In the genomic region with DNA sequence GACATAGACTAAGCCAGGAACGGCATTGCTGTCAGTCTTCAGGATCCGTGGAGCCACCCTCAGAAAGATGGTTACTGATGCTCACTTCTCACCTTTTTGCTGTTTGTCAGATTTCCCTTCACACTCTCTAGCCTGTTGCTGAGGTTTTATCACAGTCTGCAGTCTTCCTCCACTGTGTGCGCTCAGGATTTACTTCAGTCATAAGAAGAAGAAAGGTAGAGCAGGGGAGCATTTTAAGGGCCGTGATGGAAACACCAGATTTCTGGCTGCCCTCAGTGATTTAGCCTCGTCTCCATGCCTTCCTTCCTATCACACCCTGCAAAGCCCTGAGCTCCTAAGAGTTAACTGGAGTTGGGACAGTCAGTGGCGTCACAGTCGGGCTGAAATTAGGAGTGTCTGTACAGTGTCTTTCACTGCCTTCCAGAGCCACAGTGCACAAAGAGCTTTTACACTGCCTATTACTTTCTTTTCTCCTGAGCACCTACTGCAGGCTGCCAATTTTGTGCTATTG, we compare ENCODE assay signal across 15 cellular contexts. TPM values are rescaled to one million over a fixed set of nuclear protein-coding genes. Genes with fewer than 3 reads are reported as not detected.
DNase-seq lines count a peak whose midpoint lies in the region; ATAC-seq and TF ChIP-seq lines count a peak whose summit lies in the region.
"Had no signal": no experiment of that assay in that cellular context is flagged by ENCODE, and none has a peak within 500 bp of the region (broad histone marks: within the 10 kb centered on the region; RNA-seq: fewer than 3 reads in every experiment).

No MANE protein-coding gene starts in this region.

- H2AFZ ChIP-seq in smooth muscle cell (ENCODE audit: low read depth), result no peak overlapping the region
- H2AFZ ChIP-seq in hepatocyte, result no peak overlapping the region

- POLR2A ChIA-PET in activated CD8-positive, alpha-beta T cell treated with anti-CD3 and anti-CD28 coated beads, Interleukin-2, amount 10 ng/mL, durations not matched to agents 7 days and 5 days (lab: Charles Lee), result interaction anchor here (1.0 to 1.7 kb wide), 5 partner anchors 9 to 36 kb away, joined by 3 to 8 read pairs (median 4); no protein-coding TSS in a partner anchor
- POLR2A ChIA-PET in RWPE1 (lab: Yijun Ruan, JAX; ENCODE audit: low non-redundant PET), result no interaction called here

- H3K4me3 Mint-ChIP-seq in activated CD8-positive, alpha-beta T cell treated with anti-CD3 and anti-CD28 coated beads, Interleukin-2, amount 10 ng/mL, durations not matched to agents 7 days and 5 days, result peak overlapping the region; percentile 30

- no peaks in the 10 kb centered on the region for H4K20me1 ChIP-seq in smooth muscle cell (ENCODE audit: low read depth)
- peaks cover 2% of the 10 kb centered on the region for H4K20me1 ChIP-seq in hepatocyte (ENCODE audit: insufficient read depth, poor library complexity, severe bottlenecking)

- 32% methylated on average over 7 of the region's 7 CpGs for WGBS in smooth muscle cell (ENCODE audit: low lambda C conversion rate)
- WGBS in hepatocyte (ENCODE audit: low lambda C conversion rate, missing lambda C conversion rate), result 64% methylated on average over 7 of the region's 7 CpGs

- TF ChIP-seq CTCF in smooth muscle cell (IDR thresholded peaks at IDR 0.05; ENCODE audit: borderline replicate concordance, insufficient read depth, poor library complexity, severe bottlenecking) (no peak), hepatocyte (IDR thresholded peaks at IDR 0.05; ENCODE audit: poor library complexity) (no peak), RWPE1 (conservative IDR thresholded peaks at IDR 0.05; ENCODE audit: low read depth) (no peak)

- no peaks in the 10 kb centered on the region for H3K27me3 Mint-ChIP-seq in activated CD8-positive, alpha-beta T cell treated with anti-CD3 and anti-CD28 coated beads, Interleukin-2, amount 10 ng/mL, durations not matched to agents 7 days and 5 days (ENCODE audit: low read depth)

- H3K27ac Mint-ChIP-seq in activated CD8-positive, alpha-beta T cell treated with anti-CD3 and anti-CD28 coated beads, Interleukin-2, amount 10 ng/mL, durations not matched to agents 7 days and 5 days, result peak overlapping the region; percentile 77

- no peaks in the 10 kb centered on the region for H3K36me3 ChIP-seq in smooth muscle cell (ENCODE audit: low read depth)
- H3K36me3 ChIP-seq in hepatocyte (replicated peaks; ENCODE audit: insufficient read depth, low read depth), result no peaks in the 10 kb centered on the region

- H3K4me2 ChIP-seq in smooth muscle cell (peak overlapping the region; percentile 77), hepatocyte (no peak overlapping the region)

- H3K9ac ChIP-seq in smooth muscle cell (ENCODE audit: low read depth), result peak overlapping the region; percentile 7

- H3K27ac ChIP-seq in smooth muscle cell (ENCODE audit: low read depth), result peak overlapping the region; percentile 58
- no peak overlapping the region for H3K27ac ChIP-seq in hepatocyte
- H3K27ac ChIP-seq in RWPE1, result no peak overlapping the region

- H3K9me3 ChIP-seq in smooth muscle cell (replicated peaks; ENCODE audit: low read depth) (no peaks in the 10 kb centered on the region), hepatocyte (ENCODE audit: low read depth) (no peaks in the 10 kb centered on the region)
- H3K9me3 ChIP-seq: sigmoid colon had no signal

- H3K4me1 ChIP-seq in smooth muscle cell (ENCODE audit: low read depth) (no peaks in the 10 kb centered on the region), hepatocyte (ENCODE audit: insufficient read depth) (no peaks in the 10 kb centered on the region)

- peaks cover 70% of the 10 kb centered on the region for H3K4me1 Mint-ChIP-seq in activated CD8-positive, alpha-beta T cell treated with anti-CD3 and anti-CD28 coated beads, Interleukin-2, amount 10 ng/mL, durations not matched to agents 7 days and 5 days (ENCODE audit: low read depth)

- H3K9me3 Mint-ChIP-seq in activated CD8-positive, alpha-beta T cell treated with anti-CD3 and anti-CD28 coated beads, Interleukin-2, amount 10 ng/mL, durations not matched to agents 7 days and 5 days (ENCODE audit: insufficient read depth), result no peaks in the 10 kb centered on the region

- peaks cover 66% of the 10 kb centered on the region for H3K36me3 Mint-ChIP-seq in activated CD8-positive, alpha-beta T cell treated with anti-CD3 and anti-CD28 coated beads, Interleukin-2, amount 10 ng/mL, durations not matched to agents 7 days and 5 days (ENCODE audit: low read depth)

- no peaks in the 10 kb centered on the region for H3K9me2 ChIP-seq in hepatocyte (replicated peaks; ENCODE audit: insufficient read depth)

- CTCF ChIA-PET in activated CD8-positive, alpha-beta T cell treated with anti-CD3 and anti-CD28 coated beads, Interleukin-2, amount 10 ng/mL, durations not matched to agents 7 days and 5 days (lab: Charles Lee), result interaction anchor here (0.9 to 3.7 kb wide), 14 partner anchors 9 to 191 kb away, joined by 3 to 22 read pairs (median 5); a partner anchor contains a TSS
- CTCF ChIA-PET in RWPE1 (lab: Yijun Ruan, JAX), result no interaction called here

- DNase-seq in activated CD8-positive, alpha-beta T cell treated with anti-CD3 and anti-CD28 coated beads, Interleukin-2, amount 10 ng/mL, durations not matched to agents 7 days and 5 days, result peak; percentile 23
- no peak for DNase-seq in Right ventricle myocardium superior
- DNase-seq in smooth muscle cell (lab: John Stamatoyannopoulos, UW; ENCODE audit: unreplicated experiment), result no peak
- DNase-seq in NCI-H526 (lab: John Stamatoyannopoulos, UW), result no peak
- DNase-seq in hepatocyte (ENCODE audit: low spot score), result no peak
- no peak for DNase-seq in RWPE1 (ENCODE audit: low spot score)
- DNase-seq in AG08395 (ENCODE audit: low spot score), result no peak
- DNase-seq: effector CD8-positive, alpha-beta T cell; foreskin melanocyte; KG1; NCI-H1417; sigmoid colon had no signal

- H3K4me3 ChIP-seq in smooth muscle cell, result no peak overlapping the region
- H3K4me3 ChIP-seq in hepatocyte, result no peak overlapping the region
- H3K4me3 ChIP-seq: sigmoid colon had no signal

- ATAC-seq in HG03442 (IDR thresholded peaks at IDR 0.05; ENCODE audit: unreplicated experiment), result peak; percentile 1
- peak; percentile 42 for ATAC-seq in activated CD8-positive, alpha-beta T cell treated with anti-CD3 and anti-CD28 coated beads, Interleukin-2, amount 10 ng/mL, durations not matched to agents 7 days and 5 days
- ATAC-seq in Right ventricle myocardium superior (ENCODE audit: poor library complexity), result peak; percentile 94
- ATAC-seq: Panc1 had no signal

- H3F3A ChIP-seq in smooth muscle cell (ENCODE audit: low read depth), result no peaks in the 10 kb centered on the region

- H3K27me3 ChIP-seq in smooth muscle cell (ENCODE audit: low read depth) (no peaks in the 10 kb centered on the region), hepatocyte (no peaks in the 10 kb centered on the region)
- H3K27me3 ChIP-seq: sigmoid colon had no signal

- peaks cover 8% of the 10 kb centered on the region for H3K79me2 ChIP-seq in smooth muscle cell (ENCODE audit: low read depth)
- no peaks in the 10 kb centered on the region for H3K79me2 ChIP-seq in hepatocyte

- intact Hi-C loops in Right ventricle myocardium superior (cut with DNase I), result no loop called here

RNA-seq across cellular contexts. Expression of a gene that starts 60.0 kb away (rescaled TPM):
- 1 to 10 TPM; 5.0 to 5.2 TPM for total RNA-seq in activated CD8-positive, alpha-beta T cell treated with anti-CD3 and anti-CD28 coated beads, Interleukin-2, amount 10 ng/mL, durations not matched to agents 7 days and 5 days
- total RNA-seq in Right ventricle myocardium superior, result 1.6 TPM
- total RNA-seq in smooth muscle cell, result 33.0 and 46.4 TPM in 2 replicates
- 26.8 and 32.4 TPM in 2 replicates for polyA plus RNA-seq in smooth muscle cell
- total RNA-seq in hepatocyte, result 5.2 and 5.3 TPM in 2 replicates
- 1.4 and 3.0 TPM in 2 replicates for polyA plus RNA-seq in hepatocyte
- polyA plus RNA-seq: neural cell had no signal

Comparison
In these comparisons a context has a peak if more than half of its experiments do, and no peak if none do; other contexts are left out.
1. ATAC-seq: peak in every context shown above with its lines; median percentile 94 in Right ventricle myocardium superior; 42 in activated CD8-positive, alpha-beta T cell treated with anti-CD3 and anti-CD28 coated beads, Interleukin-2, amount 10 ng/mL, durations not matched to agents 7 days and 5 days; 1 in HG03442.